ENCODE assay signal across 18 cellular contexts in the genomic region with DNA sequence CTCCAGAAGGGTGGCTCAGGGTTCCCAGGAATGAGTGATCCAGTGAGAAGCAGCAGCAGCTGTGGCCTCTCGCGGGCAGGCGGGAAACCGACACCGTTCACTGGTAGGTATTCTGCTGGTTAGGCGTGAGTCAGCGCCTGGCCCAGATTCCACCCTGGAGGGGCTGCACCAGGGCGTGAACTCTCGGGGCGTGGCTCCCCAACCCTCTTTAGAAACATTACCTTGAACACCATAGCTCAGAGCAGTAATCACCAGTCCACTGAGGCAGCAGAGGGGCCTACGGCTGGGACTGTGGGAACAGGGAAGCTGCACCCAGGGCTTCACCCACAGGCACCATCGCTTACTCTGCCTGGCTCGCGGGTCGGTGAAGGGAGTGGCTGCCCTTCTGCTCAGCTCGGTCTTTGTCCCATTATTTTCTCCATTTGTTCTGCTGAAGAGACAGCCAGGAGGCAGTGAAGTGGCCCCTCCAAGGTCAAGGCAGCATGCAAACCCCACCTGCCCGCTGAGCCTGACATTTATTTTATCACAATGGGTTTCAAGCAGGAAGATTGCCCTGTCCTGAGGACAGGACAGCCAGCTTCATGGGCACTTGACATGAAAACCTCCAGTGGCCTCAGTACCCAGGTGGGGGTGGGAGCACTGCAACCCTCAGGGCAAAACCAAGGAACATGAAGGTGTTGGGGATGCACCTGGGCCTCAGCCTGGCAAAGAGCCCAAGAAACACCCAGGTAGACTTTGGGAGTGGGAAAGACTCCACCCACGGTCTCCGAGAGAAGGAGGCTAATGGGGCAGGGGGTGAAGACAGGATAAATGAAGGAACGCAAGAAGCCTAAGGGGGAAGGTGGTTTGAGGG. TPM values are rescaled to one million over a fixed set of nuclear protein-coding genes. Genes with fewer than 3 reads are reported as not detected.
DNase-seq lines count a peak whose midpoint lies in the region; ATAC-seq and TF ChIP-seq lines count a peak whose summit lies in the region.
"Had no signal": no experiment of that assay in that cellular context is flagged by ENCODE, and none has a peak within 500 bp of the region (broad histone marks: within the 10 kb centered on the region; RNA-seq: fewer than 3 reads in every experiment).

No MANE protein-coding gene starts in this region.

- H3K27ac ChIP-seq in epithelial cell of prostate (peak overlapping the region; percentile 36), sigmoid colon (no peak overlapping the region)

- ATAC-seq in left cardiac atrium, result no peak
- ATAC-seq: GM23338, left ventricle myocardium superior, natural killer cell, Panc1 had no signal

- no peaks in the 10 kb centered on the region for H3K36me3 Mint-ChIP-seq in Calu3 (ENCODE audit: insufficient read depth, unreplicated experiment)
- H3K36me3 Mint-ChIP-seq in activated T-helper 2 cell treated with anti-CD3 and anti-CD28 coated beads, Interferon-gamma antibody, Interleukin-2, Interleukin-4, amounts not matched to agents 10 μg/mL and 5 μg/mL and 100 μg/mL, durations not matched to agents 14 hours and 24 hours and 36 hours (ENCODE audit: low read depth), result no peaks in the 10 kb centered on the region
- H3K36me3 Mint-ChIP-seq: IgD-negative memory B cell, natural killer cell, type B pancreatic cell had no signal

- BruUV-seq in Calu3 (replicated peaks; lab: Mats Ljungman, UMichigan), result no TSS peak

- WGBS in sigmoid colon, 2 donors, result 89 to 93% methylated on average over 20 of the region's 20 CpGs

- peaks cover 0 to 2% (median under 1%) of the 10 kb centered on the region in 4 donors for H3K4me1 ChIP-seq in sigmoid colon

- TF ChIP-seq CTCF in Calu3 (IDR thresholded peaks at IDR 0.05; ENCODE audit: unreplicated experiment) (no peak), sigmoid colon (IDR thresholded peaks at IDR 0.05) (no peak)

- H3K27ac Mint-ChIP-seq in Calu3 (ENCODE audit: unreplicated experiment), result no peak overlapping the region
- no peak overlapping the region for H3K27ac Mint-ChIP-seq in activated T-helper 2 cell treated with anti-CD3 and anti-CD28 coated beads, Interferon-gamma antibody, Interleukin-2, Interleukin-4, amounts not matched to agents 10 μg/mL and 5 μg/mL and 100 μg/mL, durations not matched to agents 14 hours and 24 hours and 36 hours
- H3K27ac Mint-ChIP-seq: GM23338, IgD-negative memory B cell, natural killer cell, type B pancreatic cell had no signal

- no peak for TF ChIP-seq EP300 in sigmoid colon (IDR thresholded peaks at IDR 0.05)

- intact Hi-C loops in Calu3 (cut with micrococcal nuclease; ENCODE audit: unreplicated experiment), result no loop called here
- intact Hi-C loops in sigmoid colon (cut with DNase I), result no loop called here
- intact Hi-C loops in activated T-helper 2 cell treated with anti-CD3 and anti-CD28 coated beads, Interferon-gamma antibody, Interleukin-2, Interleukin-4, amounts not matched to agents 10 μg/mL and 5 μg/mL and 100 μg/mL, durations not matched to agents 14 hours and 24 hours and 36 hours (cut with micrococcal nuclease), result no loop called here
- intact Hi-C loops in left cardiac atrium (cut with DNase I), result no loop called here

- H3K27me3 Mint-ChIP-seq in Calu3 (ENCODE audit: unreplicated experiment), result no peaks in the 10 kb centered on the region
- H3K27me3 Mint-ChIP-seq in activated T-helper 2 cell treated with anti-CD3 and anti-CD28 coated beads, Interferon-gamma antibody, Interleukin-2, Interleukin-4, amounts not matched to agents 10 μg/mL and 5 μg/mL and 100 μg/mL, durations not matched to agents 14 hours and 24 hours and 36 hours (ENCODE audit: low read depth), result peaks cover 2% of the 10 kb centered on the region
- H3K27me3 Mint-ChIP-seq: IgD-negative memory B cell, type B pancreatic cell had no signal

- no peak for TF ChIP-seq POLR2A in sigmoid colon (IDR thresholded peaks at IDR 0.05)

- no peaks in the 10 kb centered on the region for H3K27me3 ChIP-seq in sigmoid colon

- no peaks in the 10 kb centered on the region for H3K4me1 Mint-ChIP-seq in Calu3 (ENCODE audit: low read depth, unreplicated experiment)
- H3K4me1 Mint-ChIP-seq in activated T-helper 2 cell treated with anti-CD3 and anti-CD28 coated beads, Interferon-gamma antibody, Interleukin-2, Interleukin-4, amounts not matched to agents 10 μg/mL and 5 μg/mL and 100 μg/mL, durations not matched to agents 14 hours and 24 hours and 36 hours (ENCODE audit: low read depth), result peaks cover 18% of the 10 kb centered on the region
- H3K4me1 Mint-ChIP-seq: GM23338, IgD-negative memory B cell had no signal

- no peaks in the 10 kb centered on the region for H3K36me3 ChIP-seq in sigmoid colon

- DNase-seq in Calu3 (peak; percentile 22), M059J (ENCODE audit: low read depth) (peak; percentile 77), epithelial cell of prostate (ENCODE audit: low read depth, low spot score) (no peak), sigmoid colon (peak; percentile 57), germinal center (ENCODE audit: low spot score) (no peak), left cardiac atrium (no peak)
- no peak for DNase-seq in activated T-helper 2 cell treated with anti-CD3 and anti-CD28 coated beads, Interferon-gamma antibody, Interleukin-2, Interleukin-4, amounts not matched to agents 10 μg/mL and 5 μg/mL and 100 μg/mL, durations not matched to agents 14 hours and 24 hours and 36 hours (ENCODE audit: low spot score)
- no peak for DNase-seq in stimulated activated CD4-positive, alpha-beta T cell treated with anti-CD3 and anti-CD28 coated beads, Interleukin-4, amount 100 ng/mL, for 24 hours
- DNase-seq: left ventricle myocardium superior; natural killer cell; NCI-H1417 treated with DMSO at 0.1 percent for 48 hours; NCI-H446; stimulated activated CD4-positive, alpha-beta T cell treated with anti-CD3 and anti-CD28 coated beads, Interleukin-2, amount 100 ng/mL, for 24 hours; T-helper 1 cell had no signal

- no peaks in the 10 kb centered on the region for H3K9me3 ChIP-seq in sigmoid colon

- H3K4me3 ChIP-seq in sigmoid colon, result no peak overlapping the region
- H3K4me3 ChIP-seq: GM23338 had no signal

- no peaks in the 10 kb centered on the region for H3K9me3 Mint-ChIP-seq in Calu3 (ENCODE audit: low read depth, unreplicated experiment)
- H3K9me3 Mint-ChIP-seq in activated T-helper 2 cell treated with anti-CD3 and anti-CD28 coated beads, Interferon-gamma antibody, Interleukin-2, Interleukin-4, amounts not matched to agents 10 μg/mL and 5 μg/mL and 100 μg/mL, durations not matched to agents 14 hours and 24 hours and 36 hours, result no peaks in the 10 kb centered on the region
- H3K9me3 Mint-ChIP-seq: GM23338, IgD-negative memory B cell, natural killer cell had no signal

- no peak overlapping the region for H3K4me3 Mint-ChIP-seq in Calu3 (ENCODE audit: low read depth, unreplicated experiment)
- H3K4me3 Mint-ChIP-seq in activated T-helper 2 cell treated with anti-CD3 and anti-CD28 coated beads, Interferon-gamma antibody, Interleukin-2, Interleukin-4, amounts not matched to agents 10 μg/mL and 5 μg/mL and 100 μg/mL, durations not matched to agents 14 hours and 24 hours and 36 hours (ENCODE audit: low read depth), result no peak overlapping the region
- H3K4me3 Mint-ChIP-seq: GM23338, IgD-negative memory B cell, natural killer cell, type B pancreatic cell had no signal

- CTCF ChIA-PET in Calu3 (lab: Charles Lee), result no interaction called here

RNA-seq across cellular contexts. Expression of gene CD93, which starts 51.0 kb away (rescaled TPM):
- total RNA-seq in Calu3 (2022) (not detected in 2 replicates), sigmoid colon (10 to 100 TPM; 14.2 to 27.2 (median 17.7) TPM), left cardiac atrium (100 to 1,000 TPM in 1 of 2 donors, 10 to 100 TPM in 1; 46.3 to 102 TPM)
- total RNA-seq in M059J (2014; rRNA removed; shearing (Covaris generic)), result 0.96 and 1.5 TPM in 2 replicates
- polyA plus RNA-seq in sigmoid colon, result 10 to 100 TPM in 2 of 3 donors, 1 to 10 TPM in 1; 1.8 to 14.5 (median 10.6) TPM
- total RNA-seq in activated T-helper 2 cell treated with anti-CD3 and anti-CD28 coated beads, Interferon-gamma antibody, Interleukin-2, Interleukin-4, amounts not matched to agents 10 μg/mL and 5 μg/mL and 100 μg/mL, durations not matched to agents 14 hours and 24 hours and 36 hours, result 1.9 and 2.0 TPM in 2 replicates
- total RNA-seq: GM23338 had no signal
- polyA plus RNA-seq: IgD-negative memory B cell had no signal

Comparison
In these comparisons a context has a peak if more than half of its experiments do, and no peak if none do; other contexts are left out.
1. DNase-seq: peak in Calu3 (single experiment), M059J (single experiment) and sigmoid colon (single experiment); none in epithelial cell of prostate (single experiment), activated T-helper 2 cell treated with anti-CD3 and anti-CD28 coated beads, Interferon-gamma antibody, Interleukin-2, Interleukin-4, amounts not matched to agents 10 μg/mL and 5 μg/mL and 100 μg/mL, durations not matched to agents 14 hours and 24 hours and 36 hours (single experiment), germinal center (single experiment), stimulated activated CD4-positive, alpha-beta T cell treated with anti-CD3 and anti-CD28 coated beads, Interleukin-4, amount 100 ng/mL, for 24 hours (single experiment) and left cardiac atrium (single experiment).